ENCODE assay signal across 11 cellular contexts in genomic region chr9:109331353-109331752, GRCh38. TPM values are rescaled to one million over a fixed set of nuclear protein-coding genes. Genes with fewer than 3 reads are reported as not detected.
DNase-seq lines count a peak whose midpoint lies in the region; ATAC-seq and TF ChIP-seq lines count a peak whose summit lies in the region.
"Had no signal": no experiment of that assay in that cellular context is flagged by ENCODE, and none has a peak within 500 bp of the region (broad histone marks: within the 10 kb centered on the region; RNA-seq: fewer than 3 reads in every experiment).

No MANE protein-coding gene starts in this region.

- ATAC-seq in HG03175 (IDR thresholded peaks at IDR 0.05; ENCODE audit: unreplicated experiment), result no peak
- no peak for ATAC-seq in HG02973 (IDR thresholded peaks at IDR 0.05; ENCODE audit: unreplicated experiment)

- no peak overlapping the region for H3K9ac ChIP-seq in Karpas-422 (ENCODE audit: low read length)

- H2AFZ ChIP-seq in Karpas-422 (ENCODE audit: low read length), result no peak overlapping the region

- in situ Hi-C loops in astrocyte of the spinal cord (cut with HindIII; ENCODE audit: low sequenced_read_pairs), result no loop called here

- no peaks in the 10 kb centered on the region for H3K27me3 ChIP-seq in Karpas-422 (ENCODE audit: low read length)

- DNase-seq in HPDE6-E6E7 (ENCODE audit: extremely low spot score), result peak; percentile 88
- peak; percentile 62 for DNase-seq in astrocyte of the spinal cord (ENCODE audit: low read depth, low spot score)
- DNase-seq in hippocampal formation (lab: John Stamatoyannopoulos, UW), result peak; percentile 30 to 41
- peak; percentile 73 for DNase-seq in renal cortical epithelial cell (ENCODE audit: low read depth)
- no peak for DNase-seq in GDM1 (lab: John Stamatoyannopoulos, UW)
- DNase-seq in Karpas-422, result no peak
- DNase-seq: activated gamma-delta T cell treated with Interleukin-2 at 50 U/mL for 16 hours, NCI-H524 treated with DMSO at 0.1 percent for 48 hours, T-helper 9 cell had no signal

- no peak overlapping the region for H3K4me2 ChIP-seq in Karpas-422 (ENCODE audit: low read depth, low read length, poor library complexity, severe bottlenecking)

- no peak overlapping the region for H3K4me3 ChIP-seq in astrocyte of the spinal cord (ENCODE audit: low read depth, low read length)
- no peak overlapping the region for H3K4me3 ChIP-seq in Karpas-422 (ENCODE audit: low read length)

- H4K20me1 ChIP-seq in Karpas-422 (ENCODE audit: insufficient read depth, low read depth, low read length), result no peaks in the 10 kb centered on the region

- H3K36me3 ChIP-seq in Karpas-422 (ENCODE audit: insufficient read depth, low read length), result no peaks in the 10 kb centered on the region

- no peaks in the 10 kb centered on the region for H3K4me1 ChIP-seq in Karpas-422 (ENCODE audit: low read length)

- H3K79me2 ChIP-seq in Karpas-422 (ENCODE audit: low read length), result no peaks in the 10 kb centered on the region

- H3K27ac ChIP-seq in Karpas-422 (ENCODE audit: low read length), result no peak overlapping the region

- no peaks in the 10 kb centered on the region for H3K9me2 ChIP-seq in Karpas-422 (replicated peaks; ENCODE audit: insufficient read depth, low read length)

- no peaks in the 10 kb centered on the region for H3K9me3 ChIP-seq in Karpas-422 (ENCODE audit: low read length)

- no peak for TF ChIP-seq CTCF in astrocyte of the spinal cord (IDR thresholded peaks at IDR 0.05; ENCODE audit: low read depth, low read length)

RNA-seq across cellular contexts. Expression of gene EPB41L4B, which starts 10.5 kb away (rescaled TPM):
- 5.8 and 13.5 TPM in 2 replicates for total RNA-seq in renal cortical epithelial cell
- total RNA-seq in Karpas-422 (2014; rRNA removed; shearing (Covaris generic); ENCODE audit: low replicate concordance), result not detected in 2 replicates

Comparison
In these comparisons a context has a peak if more than half of its experiments do, and no peak if none do; other contexts are left out.
1. DNase-seq: peak in HPDE6-E6E7 (single experiment), astrocyte of the spinal cord (single experiment), hippocampal formation (2 of 2) and renal cortical epithelial cell (single experiment); none in GDM1 (single experiment) and Karpas-422 (single experiment).